ENCODE assay signal across 23 cellular contexts in the genomic region with DNA sequence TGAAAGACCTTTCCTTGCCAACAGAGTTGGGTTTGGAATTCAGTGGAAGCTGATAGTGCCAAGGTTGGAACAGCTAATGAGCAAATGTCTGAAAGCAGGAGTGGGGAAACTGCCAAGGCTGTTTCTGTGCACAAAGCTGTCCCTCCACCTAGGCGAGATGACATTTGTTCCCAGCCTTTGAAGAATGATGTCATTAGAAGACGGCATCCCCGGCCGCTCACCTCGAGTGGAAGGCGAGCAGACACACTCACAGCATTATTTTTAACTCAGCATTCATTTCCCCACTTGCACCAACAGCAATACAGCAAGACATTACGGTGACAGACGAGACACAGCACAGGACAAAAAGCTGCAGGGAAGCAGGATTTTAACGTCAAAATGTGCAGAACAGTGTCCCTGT.
"Had no signal": no experiment of that assay in that cellular context is flagged by ENCODE, and none has a peak within 500 bp of the region (broad histone marks: within the 10 kb centered on the region; RNA-seq: fewer than 3 reads in every experiment).

No MANE protein-coding gene starts in this region.

- ATAC-seq: activated CD8-positive, alpha-beta T cell treated with anti-CD3 and anti-CD28 coated beads, Interleukin-2, amount 10 ng/mL, durations not matched to agents 7 days and 5 days; activated naive CD4-positive, alpha-beta T cell treated with anti-CD3 and anti-CD28 coated beads, Interleukin-2, amount 50 U/mL, for 72 hours; body of pancreas; left colon; stimulated activated naive CD8-positive, alpha-beta T cell treated with anti-CD3 and anti-CD28 coated beads, Interleukin-15, Interleukin-2, amounts not matched to agents 100 U/mL and 50 U/mL, for 24 hours had no signal

- H3K4me1 ChIP-seq: body of pancreas, parathyroid adenoma, suprapubic skin had no signal

- H3K9me3 ChIP-seq: body of pancreas, suprapubic skin had no signal

- H3K4me3 ChIP-seq: body of pancreas, suprapubic skin had no signal

- H3K27me3 ChIP-seq: body of pancreas, suprapubic skin had no signal

- H3K9me3 Mint-ChIP-seq: activated B cell treated with CpG ODN at 0.5 μM for 24 hours; dendritic cell treated with granulocyte-macrophage colony-stimulating factor and Interleukin-4, amounts not matched to agents 40 ng/mL and 50 ng/mL, for 4 days had no signal

- H3K4me3 Mint-ChIP-seq: activated B cell treated with CpG ODN at 0.5 μM for 24 hours; activated CD8-positive, alpha-beta T cell treated with anti-CD3 and anti-CD28 coated beads, Interleukin-2, amount 10 ng/mL, durations not matched to agents 7 days and 5 days; central memory CD8-positive, alpha-beta T cell; dendritic cell treated with granulocyte-macrophage colony-stimulating factor and Interleukin-4, amounts not matched to agents 40 ng/mL and 50 ng/mL, for 4 days; naive B cell had no signal

- H3K27ac Mint-ChIP-seq: activated B cell treated with CpG ODN at 0.5 μM for 24 hours; activated CD8-positive, alpha-beta T cell treated with anti-CD3 and anti-CD28 coated beads, Interleukin-2, amount 10 ng/mL, durations not matched to agents 7 days and 5 days; activated naive CD4-positive, alpha-beta T cell treated with anti-CD3 and anti-CD28 coated beads, Interleukin-2, amount 50 U/mL, for 72 hours; dendritic cell treated with granulocyte-macrophage colony-stimulating factor and Interleukin-4, amounts not matched to agents 40 ng/mL and 50 ng/mL, for 4 days had no signal

- H3K36me3 Mint-ChIP-seq: activated naive CD4-positive, alpha-beta T cell treated with anti-CD3 and anti-CD28 coated beads, Interleukin-2, amount 50 U/mL, for 72 hours; naive B cell had no signal

- H3K4me1 Mint-ChIP-seq: activated B cell treated with CpG ODN at 0.5 μM for 24 hours; central memory CD8-positive, alpha-beta T cell; naive B cell had no signal

- H3K27me3 Mint-ChIP-seq: activated B cell treated with CpG ODN at 0.5 μM for 24 hours; central memory CD8-positive, alpha-beta T cell; dendritic cell treated with granulocyte-macrophage colony-stimulating factor and Interleukin-4, amounts not matched to agents 40 ng/mL and 50 ng/mL, for 4 days; naive B cell had no signal

- H3K27ac ChIP-seq: body of pancreas, epithelial cell of prostate, parathyroid adenoma, suprapubic skin had no signal

- H3K36me3 ChIP-seq: suprapubic skin had no signal

- DNase-seq: activated B cell treated with CpG ODN at 0.5 μM for 24 hours; activated CD4-positive, alpha-beta T cell treated with anti-CD3 and anti-CD28 coated beads for 48 hours; activated CD8-positive, alpha-beta memory T cell treated with anti-CD3 and anti-CD28 coated beads, Interleukin-2, amount 50 U/mL, for 4 hours; activated CD8-positive, alpha-beta T cell treated with anti-CD3 and anti-CD28 coated beads, Interleukin-2, amount 10 ng/mL, durations not matched to agents 7 days and 5 days; activated effector memory CD4-positive, alpha-beta T cell treated with anti-CD3 and anti-CD28 coated beads, Interleukin-2, amount 50 U/mL, for 16 hours; activated T-cell treated with anti-CD3 and anti-CD28 coated beads, Interleukin-2, amount 50 U/mL, for 48 hours; amniotic stem cell; effector memory CD4-positive, alpha-beta T cell; foreskin melanocyte; left colon; naive B cell; small intestine; stimulated activated CD4-positive, alpha-beta T cell treated with anti-CD3 and anti-CD28 coated beads, Interleukin-4, amount 100 ng/mL, for 4 hours; stimulated activated naive CD8-positive, alpha-beta T cell treated with anti-CD3 and anti-CD28 coated beads, Interleukin-15, Interleukin-2, amounts not matched to agents 100 U/mL and 50 U/mL, for 24 hours; T-helper 2 cell; trophoblast cell had no signal
